Comparison of ENCODE assay signal across 24 cellular contexts in the genomic region with DNA sequence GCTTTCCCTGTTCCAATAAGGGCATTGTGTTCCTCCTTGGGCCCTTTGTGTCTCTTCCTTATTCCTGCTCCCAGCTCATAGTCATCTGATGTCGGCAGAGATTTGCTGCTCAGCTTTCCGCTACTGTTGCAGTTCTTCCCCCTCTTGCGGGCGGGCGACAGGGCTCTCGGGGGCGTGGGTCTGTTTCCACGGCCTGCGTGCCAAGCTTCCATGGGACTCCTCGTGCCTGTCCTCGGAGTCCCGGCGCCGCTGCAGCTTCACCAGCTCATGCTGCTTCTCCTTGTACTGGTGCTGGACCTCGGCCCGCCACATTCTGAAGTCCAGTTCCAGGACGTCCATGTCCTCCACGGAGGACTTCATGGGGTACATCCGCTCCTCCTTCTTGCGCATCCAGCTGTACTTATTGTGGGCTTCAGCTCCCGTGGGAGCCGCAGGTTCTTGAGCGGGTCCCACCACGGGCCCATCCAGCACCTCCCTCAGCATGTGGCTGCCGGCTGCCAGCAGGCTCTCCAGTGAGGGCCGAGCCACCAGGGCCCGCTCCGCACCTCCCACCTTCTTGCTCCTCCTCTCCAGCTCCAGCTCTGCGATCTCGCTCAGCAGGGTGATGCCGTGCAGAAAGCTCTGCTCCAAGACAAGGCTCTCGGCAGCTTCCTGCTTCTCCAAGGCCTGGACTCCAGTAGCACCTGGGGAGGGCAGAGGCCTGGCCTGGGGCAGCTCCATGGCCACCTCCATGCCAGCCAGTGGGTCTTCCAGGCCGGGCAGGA.
DNase-seq lines count a peak whose midpoint lies in the region; TF ChIP-seq lines count a peak whose summit lies in the region.
"Had no signal": no experiment of that assay in that cellular context is flagged by ENCODE, and none has a peak within 500 bp of the region (broad histone marks: within the 10 kb centered on the region; RNA-seq: fewer than 3 reads in every experiment).

No MANE protein-coding gene starts in this region.

- H3K23ac ChIP-seq in mesendoderm (ENCODE audit: low read length): no peak overlapping the region

- no peaks in the 10 kb centered on the region for H3K79me1 ChIP-seq in mesendoderm (ENCODE audit: low read length)

- H3K4me3 Mint-ChIP-seq in activated naive CD4-positive, alpha-beta T cell treated with anti-CD3 and anti-CD28 coated beads, Interleukin-2, amount 10 ng/mL, durations not matched to agents 7 days and 5 days: no peak overlapping the region
- H3K4me3 Mint-ChIP-seq: activated T-cell treated with anti-CD3 and anti-CD28 coated beads, Interleukin-2, amount 50 U/mL, for 24 hours; T-helper 1 cell treated with Interleukin-12 subunit alpha and Interleukin-12 subunit beta and Interleukin-4 antibody, amounts not matched to agents 30 μg/mL and 1 μg/mL, for 36 hours had no signal

- H2BK15ac ChIP-seq in mesendoderm (replicated peaks; ENCODE audit: low read depth): no peak overlapping the region

- H3K27ac ChIP-seq in C4-2B: peak overlapping the region; percentile 69
- peak overlapping the region; percentile 48; the same call in 1 of the 2 replicates for H3K27ac ChIP-seq in VCaP
- H3K27ac ChIP-seq in mesendoderm (ENCODE audit: low read depth, low read length): peak overlapping the region; percentile 40
- peak overlapping the region; percentile 80 to 82 for H3K27ac ChIP-seq in prostate gland
- H3K27ac ChIP-seq: brain microvascular endothelial cell, esophagus muscularis mucosa, gastrocnemius medialis, SK-N-MC had no signal

- TF ChIP-seq POLR2A in prostate gland (IDR thresholded peaks at IDR 0.05): no peak

- no peaks in the 10 kb centered on the region for H3K36me3 ChIP-seq in mesendoderm (ENCODE audit: control insufficient read depth, insufficient read depth, low read length)
- no peaks in the 10 kb centered on the region for H3K36me3 ChIP-seq in prostate gland
- H3K36me3 ChIP-seq: gastrocnemius medialis had no signal

- H3K9ac ChIP-seq in mesendoderm (ENCODE audit: low read length): peak overlapping the region; percentile 26

- H3K9me3 ChIP-seq in prostate gland: no peaks in the 10 kb centered on the region
- H3K9me3 ChIP-seq: adrenal gland, esophagus muscularis mucosa, gastrocnemius medialis had no signal

- H2BK5ac ChIP-seq in mesendoderm (ENCODE audit: low read length): peak overlapping the region; percentile 25

- CTCF ChIA-PET in activated naive CD4-positive, alpha-beta T cell treated with anti-CD3 and anti-CD28 coated beads, Interleukin-2, amount 10 ng/mL, durations not matched to agents 7 days and 5 days (lab: Charles Lee): no interaction called here

- no peaks in the 10 kb centered on the region for H3K9me3 Mint-ChIP-seq in activated naive CD4-positive, alpha-beta T cell treated with anti-CD3 and anti-CD28 coated beads, Interleukin-2, amount 10 ng/mL, durations not matched to agents 7 days and 5 days
- H3K9me3 Mint-ChIP-seq: activated T-cell treated with anti-CD3 and anti-CD28 coated beads, Interleukin-2, amount 50 U/mL, for 24 hours; T-helper 1 cell treated with Interleukin-12 subunit alpha and Interleukin-12 subunit beta and Interleukin-4 antibody, amounts not matched to agents 30 μg/mL and 1 μg/mL, for 36 hours had no signal

- no peak overlapping the region for H4K5ac ChIP-seq in mesendoderm (ENCODE audit: low read length)

- H3K4me1 Mint-ChIP-seq in activated naive CD4-positive, alpha-beta T cell treated with anti-CD3 and anti-CD28 coated beads, Interleukin-2, amount 10 ng/mL, durations not matched to agents 7 days and 5 days: no peaks in the 10 kb centered on the region

- no peak overlapping the region for H3K27ac Mint-ChIP-seq in activated naive CD4-positive, alpha-beta T cell treated with anti-CD3 and anti-CD28 coated beads, Interleukin-2, amount 10 ng/mL, durations not matched to agents 7 days and 5 days
- H3K27ac Mint-ChIP-seq: activated T-cell treated with anti-CD3 and anti-CD28 coated beads, Interleukin-2, amount 50 U/mL, for 24 hours; T-helper 1 cell treated with Interleukin-12 subunit alpha and Interleukin-12 subunit beta and Interleukin-4 antibody, amounts not matched to agents 30 μg/mL and 1 μg/mL, for 36 hours had no signal

- no peak overlapping the region for H3K4me2 ChIP-seq in mesendoderm (ENCODE audit: low read length)

- peaks cover 5% of the 10 kb centered on the region for H3K27me3 Mint-ChIP-seq in activated naive CD4-positive, alpha-beta T cell treated with anti-CD3 and anti-CD28 coated beads, Interleukin-2, amount 10 ng/mL, durations not matched to agents 7 days and 5 days

- H3K4me1 ChIP-seq in mesendoderm (ENCODE audit: control insufficient read depth, low read depth, low read length) (peaks cover 15% of the 10 kb centered on the region), prostate gland (replicated peaks) (peaks cover 9% of the 10 kb centered on the region)
- H3K4me1 ChIP-seq: adrenal gland, gastrocnemius medialis had no signal

- no peak for DNase-seq in mesendoderm
- DNase-seq in prostate gland (ENCODE audit: low spot score): no peak
- no peak for DNase-seq in D341Med (ENCODE audit: low spot score)
- DNase-seq in GM03348 (ENCODE audit: low spot score): no peak
- DNase-seq in activated naive CD4-positive, alpha-beta T cell treated with anti-CD3 and anti-CD28 coated beads, Interleukin-2, amount 10 ng/mL, durations not matched to agents 7 days and 5 days: no peak
- DNase-seq: activated CD4-positive, alpha-beta T cell treated with anti-CD3 and anti-CD28 coated beads for 4 hours; activated CD8-positive, alpha-beta memory T cell treated with anti-CD3 and anti-CD28 coated beads for 24 hours; activated gamma-delta T cell treated with Interleukin-2 at 50 U/mL for 16 hours; activated T-cell treated with anti-CD3 and anti-CD28 coated beads, Interleukin-2, amount 50 U/mL, for 24 hours; adrenal gland; brain microvascular endothelial cell; effector memory CD4-positive, alpha-beta T cell; gastrocnemius medialis; left ventricle myocardium superior; NCI-H1105 treated with DMSO at 0.1 percent for 48 hours; NCI-H2029 treated with DMSO at 0.1 percent for 48 hours; NCI-H226; NCI-H748 treated with DMSO at 0.1 percent for 48 hours; stimulated activated CD8-positive, alpha-beta memory T cell treated with anti-CD3 and anti-CD28 coated beads, Interleukin-4, amount 100 ng/mL, for 48 hours had no signal

- H3K18ac ChIP-seq in mesendoderm (ENCODE audit: low read length): peak overlapping the region; percentile 91

- TF ChIP-seq CTCF in C4-2B (conservative IDR thresholded peaks at IDR 0.05) (no peak), VCaP (conservative IDR thresholded peaks at IDR 0.05) (no peak), prostate gland (IDR thresholded peaks at IDR 0.05) (no peak)

- H3K56ac ChIP-seq in mesendoderm (ENCODE audit: low read length): peak overlapping the region; percentile 88

- no peak overlapping the region for H2BK120ac ChIP-seq in mesendoderm (ENCODE audit: low read depth, low read length)

- no peak overlapping the region for H4K8ac ChIP-seq in mesendoderm (ENCODE audit: low read depth, low read length)

- H3K79me2 ChIP-seq in mesendoderm (ENCODE audit: control insufficient read depth, insufficient read depth, low read length): no peaks in the 10 kb centered on the region

- peak overlapping the region; percentile 61 for H2AK5ac ChIP-seq in mesendoderm (ENCODE audit: low read length)

- H3K4me3 ChIP-seq in mesendoderm (ENCODE audit: low read length) (no peak overlapping the region), prostate gland (no peak overlapping the region)
- H3K4me3 ChIP-seq: adrenal gland, esophagus muscularis mucosa, gastrocnemius medialis, SK-N-MC had no signal

- intact Hi-C loops in prostate gland (cut with DNase I): loop anchor here (5.0 kb wide), 2 partner anchors 114 to 199 kb away; partner anchors contain the start of gene TBC1D9

- H3K4ac ChIP-seq in mesendoderm (ENCODE audit: low read depth, low read length): no peak overlapping the region

- no CpG with 5 or more reads among the region's 33 CpGs for WGBS in mesendoderm (ENCODE audit: extremely low coverage, insufficient coverage, low lambda C conversion rate)
- WGBS in prostate gland: 89% methylated on average over 30 of the region's 33 CpGs

- no peaks in the 10 kb centered on the region for H3K36me3 Mint-ChIP-seq in activated naive CD4-positive, alpha-beta T cell treated with anti-CD3 and anti-CD28 coated beads, Interleukin-2, amount 10 ng/mL, durations not matched to agents 7 days and 5 days

- no peaks in the 10 kb centered on the region for H3K27me3 ChIP-seq in mesendoderm (ENCODE audit: insufficient read depth, low read length, poor library complexity)
- H3K27me3 ChIP-seq in prostate gland (replicated peaks; ENCODE audit: insufficient read depth): no peaks in the 10 kb centered on the region
- H3K27me3 ChIP-seq: adrenal gland, brain microvascular endothelial cell, esophagus muscularis mucosa, gastrocnemius medialis had no signal
